In genomic region chr14:100208136-100208535, GRCh38 we compare ENCODE assay signal across 9 cellular contexts. TPM values are rescaled to one million over a fixed set of nuclear protein-coding genes. Genes with fewer than 3 reads are reported as not detected.
DNase-seq lines count a peak whose midpoint lies in the region; ATAC-seq, FAIRE-seq and TF ChIP-seq lines count a peak whose summit lies in the region.
"Not testable (repeated sequence)": the region's sequence is repeated elsewhere in the genome, so short reads cannot be mapped to it uniquely, and the experiment has no call there.
"Had no signal": no experiment of that assay in that cellular context is flagged by ENCODE, and none has a peak within 500 bp of the region (broad histone marks: within the 10 kb centered on the region; RNA-seq: fewer than 3 reads in every experiment).

No MANE protein-coding gene starts in this region.

- not testable (repeated sequence) for TF ChIP-seq CTCF in kidney (IDR thresholded peaks at IDR 0.05; ENCODE audit: borderline replicate concordance, extremely low read depth, insufficient read depth); lower lobe of right lung (IDR thresholded peaks at IDR 0.05); testis (IDR thresholded peaks at IDR 0.05)

- not testable (repeated sequence) for H3K36me3 ChIP-seq in kidney (ENCODE audit: control insufficient read depth in 1 of 2, insufficient read depth in 2 of 2, low read length in 2 of 2); lower lobe of right lung; neuronal stem cell (replicated peaks in 1 of 2; ENCODE audit: control insufficient read depth in 2 of 2, insufficient read depth in 2 of 2, low read length in 2 of 2); testis (ENCODE audit: low read depth, missing control alignments)

- H4K91ac ChIP-seq in neuronal stem cell (ENCODE audit: low read depth, low read length, poor library complexity): not testable (repeated sequence)

- H4K8ac ChIP-seq in neuronal stem cell (ENCODE audit: low read depth, low read length): not testable (repeated sequence)

- H2BK15ac ChIP-seq in neuronal stem cell (ENCODE audit: low read length): not testable (repeated sequence)

- H3K4me1 ChIP-seq in kidney (ENCODE audit: control insufficient read depth in 1 of 2, insufficient read depth in 1 of 2, low read depth in 1 of 2, low read length in 2 of 2); neuronal stem cell (ENCODE audit: control insufficient read depth in 2 of 2, insufficient read depth in 1 of 2, low read depth in 1 of 2, low read length in 2 of 2); testis: not testable (repeated sequence)
- H3K4me1 ChIP-seq in lower lobe of right lung: peaks cover 10% of the 10 kb centered on the region

- not testable (repeated sequence) for FAIRE-seq in kidney (lab: Jason Lieb, UNC)

- not testable (repeated sequence) for H2BK5ac ChIP-seq in neuronal stem cell (ENCODE audit: low read length)

- H3K4me2 ChIP-seq in neuronal stem cell (ENCODE audit: insufficient read depth, low read length, poor library complexity, severe bottlenecking): not testable (repeated sequence)

- not testable (repeated sequence) for H2BK120ac ChIP-seq in neuronal stem cell (ENCODE audit: low read depth, low read length)

- not testable (repeated sequence) for H3K9me3 ChIP-seq in kidney (ENCODE audit: control insufficient read depth in 1 of 2, low read length in 2 of 2); lower lobe of right lung; neuronal stem cell (replicated peaks in 1 of 2; ENCODE audit: control insufficient read depth in 2 of 2, insufficient read depth in 1 of 2, low read depth in 1 of 2, low read length in 2 of 2); testis

- H2AFZ ChIP-seq in neuronal stem cell (ENCODE audit: low read length): not testable (repeated sequence)

- H3K27ac ChIP-seq in kidney (ENCODE audit: low read depth in 2 of 2, low read length in 2 of 2); lower lobe of right lung; neuronal stem cell (replicated peaks; ENCODE audit: low read length); testis: not testable (repeated sequence)

- no CpG with 5 or more reads among the region's 33 CpGs for WGBS in neuronal stem cell (ENCODE audit: extremely low coverage in 2 of 2, insufficient read length in 2 of 2, insufficient replicate concordance in 1 of 2), 2 donors
- WGBS in testis, 2 donors: 73 to 89% methylated on average over 12 to 30 of the region's 33 CpGs

- peak overlapping the region; percentile 28 for H2AK5ac ChIP-seq in neuronal stem cell (ENCODE audit: low read depth, low read length)

- not testable (repeated sequence) for H3K14ac ChIP-seq in neuronal stem cell (ENCODE audit: low read length)

- intact Hi-C loops in kidney (cut with DNase I); lower lobe of right lung (cut with DNase I); testis (cut with DNase I; ENCODE audit: low total_unique reads): not testable (repeated sequence)

- not testable (repeated sequence) for H3K79me1 ChIP-seq in neuronal stem cell (ENCODE audit: low read depth, low read length)

- ATAC-seq in lower lobe of right lung: not testable (repeated sequence)

- DNase-seq in kidney (peak; percentile 70), lower lobe of right lung (peak; percentile 35)
- not testable (repeated sequence) for DNase-seq in neuronal stem cell (ENCODE audit: low spot score); testis

- not testable (repeated sequence) for H3K4ac ChIP-seq in neuronal stem cell (ENCODE audit: low read length)

- not testable (repeated sequence) for H3K4me3 ChIP-seq in kidney (ENCODE audit: low read length in 2 of 2); lower lobe of right lung; neuronal stem cell (ENCODE audit: low read length in 2 of 2)
- peak overlapping the region; percentile 29 to 38 for H3K4me3 ChIP-seq in testis

- not testable (repeated sequence) for TF ChIP-seq POLR2A in testis (IDR thresholded peaks at IDR 0.05)

- H3K23ac ChIP-seq in neuronal stem cell (ENCODE audit: low read depth, low read length, poor library complexity): not testable (repeated sequence)

- H2BK12ac ChIP-seq in neuronal stem cell (ENCODE audit: low read length): not testable (repeated sequence)

- H3K9ac ChIP-seq in kidney (ENCODE audit: low read length in 2 of 2); neuronal stem cell (ENCODE audit: low read depth, low read length, poor library complexity): not testable (repeated sequence)

- peak overlapping the region; percentile 28 for H3K18ac ChIP-seq in neuronal stem cell (ENCODE audit: low read length)

- not testable (repeated sequence) for H3K27me3 ChIP-seq in lower lobe of right lung (ENCODE audit: low read depth); neuronal stem cell (ENCODE audit: control insufficient read depth in 3 of 3, insufficient read depth in 3 of 3, low read depth in 1 of 3, low read length in 3 of 3); testis

RNA-seq across cellular contexts. Expression of gene YY1, which starts 30.8 kb away (rescaled TPM):
- 60.4 TPM for total RNA-seq in kidney
- polyA plus RNA-seq in kidney (ENCODE audit: insufficient read depth, low read depth, low replicate concordance): 34.2 TPM
- total RNA-seq in lower lobe of right lung: 74.8 TPM
- 115 TPM for polyA plus RNA-seq in neuronal stem cell (2013, experiment 1 of 2)
- 129 TPM for polyA plus RNA-seq in neuronal stem cell (2013, experiment 2 of 2)
- 10 to 100 TPM; 58.1 to 68.2 TPM for total RNA-seq in testis
- polyA plus RNA-seq in testis (ENCODE audit: insufficient read depth, low read depth, low replicate concordance): 74.2 TPM

RNA-seq across cellular contexts. Expression of gene DEGS2, which starts 48.7 kb away (rescaled TPM):
- total RNA-seq in kidney (28.7 TPM), lower lobe of right lung (5.8 TPM), testis (1 to 10 TPM; 3.3 to 5.9 TPM)
- polyA plus RNA-seq in kidney (ENCODE audit: insufficient read depth, low read depth, low replicate concordance) (25.1 TPM), testis (ENCODE audit: insufficient read depth, low read depth, low replicate concordance) (3.9 TPM)
- 0.11 TPM for polyA plus RNA-seq in neuronal stem cell (2013, experiment 1 of 2)
- 0.07 TPM for polyA plus RNA-seq in neuronal stem cell (2013, experiment 2 of 2)
- total RNA-seq: A172; A673; CD4-positive, CD25-positive, alpha-beta regulatory T cell had no signal
- polyA plus RNA-seq: AG04450, BJ had no signal
